Comparison of ENCODE assay signal across 12 cellular contexts in genomic region chr1:168623003-168623828, GRCh38. TPM values are rescaled to one million over a fixed set of nuclear protein-coding genes. Genes with fewer than 3 reads are reported as not detected.
DNase-seq lines count a peak whose midpoint lies in the region; ATAC-seq, FAIRE-seq and TF ChIP-seq lines count a peak whose summit lies in the region.
"Had no signal": no experiment of that assay in that cellular context is flagged by ENCODE, and none has a peak within 500 bp of the region (broad histone marks: within the 10 kb centered on the region; RNA-seq: fewer than 3 reads in every experiment).

No MANE protein-coding gene starts in this region.

- no peaks in the 10 kb centered on the region for H3K9me3 ChIP-seq in heart right ventricle

- peak in 7 of 8 donors; percentile 49 to 96 (median 79) for ATAC-seq in heart right ventricle

- peak overlapping the region in 5 of 10 donors; percentile 1 to 47 (median 26) for H3K27ac ChIP-seq in heart right ventricle

- no peak overlapping the region for H3K27ac Mint-ChIP-seq in type B pancreatic cell
- H3K27ac Mint-ChIP-seq: activated CD4-positive, alpha-beta T cell treated with anti-CD3 and anti-CD28 coated beads, Interleukin-2, amount 10 ng/mL, durations not matched to agents 24 days and 14 days had no signal

- H3K36me3 ChIP-seq in heart right ventricle = no peaks in the 10 kb centered on the region

- TF ChIP-seq CTCF in heart right ventricle (IDR thresholded peaks at IDR 0.05) = peak in 2 of 9 donors; percentile 13 to 38
- TF ChIP-seq CTCF in type B pancreatic cell (conservative IDR thresholded peaks at IDR 0.05) = no peak

- no peak overlapping the region for H3K4me3 Mint-ChIP-seq in type B pancreatic cell
- H3K4me3 Mint-ChIP-seq: activated CD4-positive, alpha-beta T cell treated with anti-CD3 and anti-CD28 coated beads, Interleukin-2, amount 10 ng/mL, durations not matched to agents 24 days and 14 days had no signal

- H3K36me3 Mint-ChIP-seq in type B pancreatic cell = no peaks in the 10 kb centered on the region

- no peak for FAIRE-seq in urothelium cell line (lab: Jason Lieb, UNC)
- FAIRE-seq: colon had no signal

- H3K4me1 Mint-ChIP-seq in type B pancreatic cell (ENCODE audit: unreplicated experiment) = no peaks in the 10 kb centered on the region
- H3K4me1 Mint-ChIP-seq: activated CD4-positive, alpha-beta T cell treated with anti-CD3 and anti-CD28 coated beads, Interleukin-2, amount 10 ng/mL, durations not matched to agents 24 days and 14 days had no signal

- no peak overlapping the region for H3K4me3 ChIP-seq in heart right ventricle

- 43 to 45% methylated on average over 8 of the region's 8 CpGs for WGBS in heart right ventricle, 2 donors

- H3K27me3 Mint-ChIP-seq in type B pancreatic cell = no peaks in the 10 kb centered on the region

- DNase-seq in SIG-M5 treated with dmso at 0.1 percent for 504 hours (lab: John Stamatoyannopoulos, UW; ENCODE audit: unreplicated experiment) (peak; percentile 43), SIG-M5 (lab: John Stamatoyannopoulos, UW) (no peak), T1000 (lab: John Stamatoyannopoulos, UW) (peak; percentile 29), heart right ventricle (no peak), urothelium cell line (ENCODE audit: low spot score) (peak; percentile 78), type B pancreatic cell (ENCODE audit: extremely low spot score, unreplicated experiment) (no peak)
- no peak for DNase-seq in effector CD8-positive, alpha-beta T cell (lab: John Stamatoyannopoulos, UW)
- DNase-seq in central memory CD4-positive, alpha-beta T cell = no peak
- DNase-seq: activated CD4-positive, alpha-beta T cell treated with anti-CD3 and anti-CD28 coated beads, Interleukin-2, amount 10 ng/mL, durations not matched to agents 24 days and 14 days; AML-193; NCI-H2081 had no signal

- intact Hi-C loops in heart right ventricle (cut with DNase I) = loop anchor here in 2 of 10 donors (10.0 kb wide), 2 partner anchors 92 to 362 kb away; no protein-coding TSS in a partner anchor

- H3K9me3 Mint-ChIP-seq in type B pancreatic cell = no peaks in the 10 kb centered on the region
- H3K9me3 Mint-ChIP-seq: activated CD4-positive, alpha-beta T cell treated with anti-CD3 and anti-CD28 coated beads, Interleukin-2, amount 10 ng/mL, durations not matched to agents 24 days and 14 days had no signal

- peaks cover 0 to 33% (median 17%) of the 10 kb centered on the region in 9 donors for H3K4me1 ChIP-seq in heart right ventricle

- H3K27me3 ChIP-seq in heart right ventricle = no peaks in the 10 kb centered on the region

RNA-seq across cellular contexts. Expression of gene XCL1, which starts 46.8 kb away (rescaled TPM):
- total RNA-seq in heart right ventricle (1 to 10 TPM in 1 of 10 donors, under 1 TPM in 7, not detected in 2; 0.25 to 2.3 (median 0.41) TPM), type B pancreatic cell (ENCODE audit: low replicate concordance) (1.2 TPM in 1 of 2 replicates, not detected in the other)
- under 1 TPM; 0.07 to 0.22 TPM for polyA plus RNA-seq in heart right ventricle

Comparison
In these comparisons a context has a peak if more than half of its experiments do, and no peak if none do; other contexts are left out.
1. DNase-seq: peak in SIG-M5 treated with dmso at 0.1 percent for 504 hours (single experiment), T1000 (single experiment) and urothelium cell line (single experiment); none in SIG-M5 (single experiment), heart right ventricle (0 of 2), effector CD8-positive, alpha-beta T cell (single experiment), type B pancreatic cell (single experiment) and central memory CD4-positive, alpha-beta T cell (single experiment).